Comparison of ENCODE assay signal across 22 cellular contexts in the genomic region with DNA sequence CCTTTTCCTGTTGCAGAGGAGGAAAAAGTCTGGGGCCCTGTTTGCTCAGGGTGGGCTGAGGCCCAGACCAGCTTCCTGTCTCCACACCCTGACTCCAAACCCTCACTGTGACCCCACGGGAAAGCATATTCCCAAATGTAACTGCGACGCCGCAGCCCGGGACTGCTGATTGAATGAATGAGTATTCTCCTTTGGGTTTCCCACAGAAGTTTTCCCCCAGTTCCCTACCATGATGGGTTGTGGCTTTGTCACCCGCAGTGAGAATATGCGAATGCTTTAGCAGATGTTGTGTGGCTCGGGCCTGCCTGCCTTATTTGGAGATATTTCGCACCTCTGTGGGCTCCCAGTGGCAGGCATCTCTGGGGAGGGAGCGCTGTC. TPM values are rescaled to one million over a fixed set of nuclear protein-coding genes. Genes with fewer than 3 reads are reported as not detected.
DNase-seq lines count a peak whose midpoint lies in the region; ATAC-seq, FAIRE-seq and TF ChIP-seq lines count a peak whose summit lies in the region.
"Had no signal": no experiment of that assay in that cellular context is flagged by ENCODE, and none has a peak within 500 bp of the region (broad histone marks: within the 10 kb centered on the region; RNA-seq: fewer than 3 reads in every experiment).

No MANE protein-coding gene starts in this region.

- no peaks in the 10 kb centered on the region for H3K9me3 ChIP-seq in CD8-positive, alpha-beta memory T cell (ENCODE audit: low read length)
- H3K9me3 ChIP-seq in GM12878 (replicated peaks; ENCODE audit: control insufficient read depth, insufficient read depth, low read length): no peaks in the 10 kb centered on the region; the same call in 2 of the 3 replicates
- H3K9me3 ChIP-seq in body of pancreas: no peaks in the 10 kb centered on the region

- POLR2A ChIA-PET in CD8-positive, alpha-beta memory T cell (lab: Charles Lee): no interaction called here
- POLR2A ChIA-PET in GM12878 (lab: Charles Lee): no interaction called here

- peak overlapping the region in 5 of 7 donors; percentile 11 to 65 (median 26) for H3K4me3 Mint-ChIP-seq in CD8-positive, alpha-beta memory T cell
- H3K4me3 Mint-ChIP-seq in natural killer cell: peak overlapping the region; percentile 64
- no peak overlapping the region for H3K4me3 Mint-ChIP-seq in activated naive CD4-positive, alpha-beta T cell treated with anti-CD3 and anti-CD28 coated beads, Interleukin-2, amount 10 ng/mL, durations not matched to agents 7 days and 5 days
- H3K4me3 Mint-ChIP-seq: CD4-positive, alpha-beta T cell; H9 had no signal

- no peaks in the 10 kb centered on the region for H3K36me3 ChIP-seq in CD8-positive, alpha-beta memory T cell (ENCODE audit: insufficient read depth, low read length)
- no peaks in the 10 kb centered on the region for H3K36me3 ChIP-seq in GM12878 (ENCODE audit: control insufficient read depth in 2 of 2, insufficient read depth in 2 of 2, low read length in 1 of 2)
- H3K36me3 ChIP-seq in body of pancreas (replicated peaks in 1 of 2; ENCODE audit: insufficient read depth in 1 of 2, low read depth in 2 of 2): no peaks in the 10 kb centered on the region

- peaks cover 3 to 24% (median 4%) of the 10 kb centered on the region in 3 donors for H3K36me3 Mint-ChIP-seq in CD8-positive, alpha-beta memory T cell
- H3K36me3 Mint-ChIP-seq in natural killer cell: no peaks in the 10 kb centered on the region
- no peaks in the 10 kb centered on the region for H3K36me3 Mint-ChIP-seq in activated naive CD4-positive, alpha-beta T cell treated with anti-CD3 and anti-CD28 coated beads, Interleukin-2, amount 10 ng/mL, durations not matched to agents 7 days and 5 days

- RAD21 ChIA-PET in GM12878 (lab: Charles Lee; ENCODE audit: unreplicated experiment): no interaction called here

- SMC1A ChIA-PET in GM12878 (lab: Charles Lee; ENCODE audit: uncharacterized antibody, unreplicated experiment): no interaction called here

- H3K4me2 ChIP-seq in GM12878 (ENCODE audit: control insufficient read depth, insufficient read depth): no peak overlapping the region

- H3K4me1 ChIP-seq in CD8-positive, alpha-beta memory T cell (ENCODE audit: insufficient read depth, low read length): no peaks in the 10 kb centered on the region
- H3K4me1 ChIP-seq in GM12878 (ENCODE audit: control insufficient read depth, insufficient read depth, low read length) (no peaks in the 10 kb centered on the region), body of pancreas (no peaks in the 10 kb centered on the region)

- ATAC-seq in GM12878: no peak
- peak; percentile 71 to 90 (median 79) for ATAC-seq in natural killer cell
- ATAC-seq in body of pancreas: no peak

- no peaks in the 10 kb centered on the region for H4K20me1 ChIP-seq in GM12878 (ENCODE audit: control insufficient read depth, insufficient read depth)

- in situ Hi-C loops in GM12878 (cut with MboI): no loop called here

- no peak for FAIRE-seq in GM12878 (lab: Jason Lieb, UNC)
- FAIRE-seq: D721Med, GM12891 had no signal

- WGBS in GM12878 (ENCODE audit: insufficient coverage, insufficient replicate concordance, low lambda C conversion rate, missing lambda C conversion rate): 92% methylated on average over 10 of the region's 10 CpGs
- 89 to 90% methylated on average over 10 of the region's 10 CpGs for WGBS in body of pancreas, 2 donors

- TF ChIP-seq CTCF in GM12878 (IDR thresholded peaks at IDR 0.05 in 2 of 3, conservative IDR thresholded peaks at IDR 0.05 in 1 of 3; ENCODE audit: control insufficient read depth in 2 of 3, extremely low read depth in 1 of 3, insufficient read depth in 1 of 3, low read depth in 3 of 3, low read length in 3 of 3) (no peak), natural killer cell (IDR thresholded peaks at IDR 0.05) (no peak), body of pancreas (IDR thresholded peaks at IDR 0.05) (no peak)

- no peak overlapping the region for H3K9ac ChIP-seq in GM12878 (ENCODE audit: control insufficient read depth, insufficient read depth, low read length)

- TF ChIP-seq EP300 in GM12878 (IDR thresholded peaks at IDR 0.05; ENCODE audit: borderline replicate concordance in 1 of 2, control insufficient read depth in 1 of 2, low read depth in 2 of 2, low read length in 2 of 2): no peak

- H2AFZ ChIP-seq in GM12878 (ENCODE audit: control insufficient read depth, low read depth, low read length): no peak overlapping the region

- intact Hi-C loops in GM12878 (cut with micrococcal nuclease; ENCODE audit: unreplicated experiment) (no loop called here), natural killer cell (cut with micrococcal nuclease) (no loop called here), body of pancreas (cut with DNase I) (no loop called here)

- H3K27me3 ChIP-seq in CD8-positive, alpha-beta memory T cell (ENCODE audit: insufficient read depth, low read length, poor library complexity, severe bottlenecking): no peaks in the 10 kb centered on the region
- H3K27me3 ChIP-seq in GM12878 (replicated peaks in 1 of 2; ENCODE audit: control insufficient read depth in 2 of 2, insufficient read depth in 2 of 2, low read length in 1 of 2): no peaks in the 10 kb centered on the region
- H3K27me3 ChIP-seq in body of pancreas: no peaks in the 10 kb centered on the region

- no TSS peak for BruUV-seq in GM12878 (replicated peaks; lab: Mats Ljungman, UMichigan)

- H3K9me3 Mint-ChIP-seq in CD8-positive, alpha-beta memory T cell: peaks cover 0 to 24% (median 0%) of the 10 kb centered on the region in 5 donors
- H3K9me3 Mint-ChIP-seq in natural killer cell: no peaks in the 10 kb centered on the region
- peaks cover 16% of the 10 kb centered on the region for H3K9me3 Mint-ChIP-seq in activated naive CD4-positive, alpha-beta T cell treated with anti-CD3 and anti-CD28 coated beads, Interleukin-2, amount 10 ng/mL, durations not matched to agents 7 days and 5 days
- H3K9me3 Mint-ChIP-seq: CD4-positive, alpha-beta T cell had no signal

- no peak overlapping the region for H3K4me3 ChIP-seq in CD8-positive, alpha-beta memory T cell (ENCODE audit: low read length)
- no peak overlapping the region for H3K4me3 ChIP-seq in GM12878
- H3K4me3 ChIP-seq in body of pancreas: no peak overlapping the region

- no peaks in the 10 kb centered on the region for H3K79me2 ChIP-seq in GM12878 (ENCODE audit: control insufficient read depth, insufficient read depth, low read length)

- no peak for TF ChIP-seq RAD21 in GM12878 (IDR thresholded peaks at IDR 0.05; ENCODE audit: insufficient read depth, low read depth, low read length)

- CTCF ChIA-PET in CD8-positive, alpha-beta memory T cell (lab: Charles Lee): no interaction called here
- CTCF ChIA-PET in GM12878 (lab: Yijun Ruan, JAX): no interaction called here
- CTCF ChIA-PET in activated naive CD4-positive, alpha-beta T cell treated with anti-CD3 and anti-CD28 coated beads, Interleukin-2, amount 10 ng/mL, durations not matched to agents 7 days and 5 days (lab: Charles Lee): no interaction called here

- TF ChIP-seq POLR2A in GM12878 (IDR thresholded peaks at IDR 0.05; ENCODE audit: low read depth, low read length): no peak
- no peak for TF ChIP-seq POLR2A in body of pancreas (IDR thresholded peaks at IDR 0.05)

- peak in 2 of 5 donors; percentile 25 to 33 for DNase-seq in CD8-positive, alpha-beta memory T cell
- DNase-seq in GM12878 (ENCODE audit: low read depth, low spot score) (peak; percentile 11), natural killer cell (peak; percentile 37), body of pancreas (no peak), DMS53 (lab: John Stamatoyannopoulos, UW) (no peak), NCI-H2107 treated with DMSO at 0.1 percent for 48 hours (lab: John Stamatoyannopoulos, UW; ENCODE audit: unreplicated experiment) (no peak)
- DNase-seq in stimulated activated CD8-positive, alpha-beta memory T cell treated with anti-CD3 and anti-CD28 coated beads, Interleukin-7, amount 100 ng/mL, for 1 hour (ENCODE audit: low read depth in 2 of 2): peak; percentile 2 to 4
- no peak for DNase-seq in activated naive CD4-positive, alpha-beta T cell treated with anti-CD3 and anti-CD28 coated beads, Interleukin-2, amount 10 ng/mL, durations not matched to agents 7 days and 5 days
- DNase-seq: ACHN; AML-193; CD4-positive, alpha-beta T cell; DMS79 treated with DMSO at 0.1 percent for 48 hours; GDM1; H9; IMR-90; Kasumi-1; MM.1S; NCI-H1092 treated with DMSO at 0.1 percent for 48 hours; NCI-H2081 treated with DMSO at 0.1 percent for 48 hours; NCI-H510A treated with DMSO at 0.1 percent for 48 hours had no signal

- peak overlapping the region in 3 of 8 donors; percentile 7 to 89 (median 74) for H3K27ac Mint-ChIP-seq in CD8-positive, alpha-beta memory T cell
- H3K27ac Mint-ChIP-seq in natural killer cell: peak overlapping the region; percentile 77 to 81
- H3K27ac Mint-ChIP-seq in activated naive CD4-positive, alpha-beta T cell treated with anti-CD3 and anti-CD28 coated beads, Interleukin-2, amount 10 ng/mL, durations not matched to agents 7 days and 5 days: no peak overlapping the region
- H3K27ac Mint-ChIP-seq: CD4-positive, alpha-beta T cell had no signal

- peaks cover 29 to 48% (median 29%) of the 10 kb centered on the region in 3 donors for H3K4me1 Mint-ChIP-seq in CD8-positive, alpha-beta memory T cell
- H3K4me1 Mint-ChIP-seq in natural killer cell: peaks cover 31 to 38% of the 10 kb centered on the region in 2 donors
- H3K4me1 Mint-ChIP-seq in activated naive CD4-positive, alpha-beta T cell treated with anti-CD3 and anti-CD28 coated beads, Interleukin-2, amount 10 ng/mL, durations not matched to agents 7 days and 5 days: peaks cover 2% of the 10 kb centered on the region

- no peaks in the 10 kb centered on the region for H3K27me3 Mint-ChIP-seq in CD8-positive, alpha-beta memory T cell
- no peaks in the 10 kb centered on the region for H3K27me3 Mint-ChIP-seq in natural killer cell (ENCODE audit: low read depth in 2 of 2)
- H3K27me3 Mint-ChIP-seq in activated naive CD4-positive, alpha-beta T cell treated with anti-CD3 and anti-CD28 coated beads, Interleukin-2, amount 10 ng/mL, durations not matched to agents 7 days and 5 days: no peaks in the 10 kb centered on the region
- H3K27me3 Mint-ChIP-seq: CD4-positive, alpha-beta T cell had no signal

- H3K27ac ChIP-seq in CD8-positive, alpha-beta memory T cell (ENCODE audit: low read depth, low read length): no peak overlapping the region
- H3K27ac ChIP-seq in GM12878 (ENCODE audit: control insufficient read depth, insufficient read depth): no peak overlapping the region
- no peak overlapping the region for H3K27ac ChIP-seq in body of pancreas

RNA-seq across cellular contexts. Expression of a gene that starts 50.6 kb away (rescaled TPM):
- 10 to 100 TPM; 19.7 to 22.4 TPM for total RNA-seq in CD8-positive, alpha-beta memory T cell
- 31.7 TPM for polyA plus RNA-seq in CD8-positive, alpha-beta memory T cell
- total RNA-seq in GM12878 (2013; cell fraction: nucleolus; rRNA removed): 5.2 and 5.3 TPM in 2 replicates
- total RNA-seq in GM12878 (2014; rRNA removed): 19.4 and 20.9 TPM in 2 replicates
- total RNA-seq in GM12878 (2014; rRNA removed; fragmentation: Illumina TruSeq; extraction: Trizol): 9.4 and 9.7 TPM in 2 replicates
- total RNA-seq in GM12878 (2021): 16.5 and 16.9 TPM in 2 replicates
- polyA plus RNA-seq in GM12878 (2011; ENCODE audit: low read depth): 7.9 TPM
- 0.09 and 0.16 TPM in 2 replicates for polyA plus RNA-seq in GM12878 (2011; rRNA removed)
- polyA plus RNA-seq in GM12878 (2011; cell fraction: cytosol; rRNA removed): 0.30 and 0.48 TPM in 2 replicates
- polyA plus RNA-seq in GM12878 (2011; cell fraction: nucleus; rRNA removed): 0.25 and 0.37 TPM in 2 replicates
- 12.6 and 16.5 TPM in 2 replicates for polyA plus RNA-seq in GM12878 (2012)
- 0.89 and 5.6 TPM in 2 replicates for polyA plus RNA-seq in GM12878 (2014; fragmentation: Illumina TruSeq; extraction: Trizol)
- polyA plus RNA-seq in GM12878 (2014; fragmentation: Nextera tagmentation; extraction: Ambion mirVana): 1 to 10 TPM; 1.7 to 4.1 TPM
- 20.9 and 21.9 TPM in 2 replicates for polyA plus RNA-seq in GM12878 (2014; rRNA removed)
- polyA plus RNA-seq in GM12878 (2016; fragmentation: Nextera tagmentation; extraction: Ambion mirVana): 10 to 100 TPM; 21.9 to 24.2 TPM
- polyA minus RNA-seq in GM12878 (2011; rRNA and poly(A)+ RNA removed): 0.10 TPM in 1 of 2 replicates, not detected in the other
- 0.73 TPM in 1 of 2 replicates, not detected in the other for polyA minus RNA-seq in GM12878 (2011; cell fraction: cytosol; rRNA and poly(A)+ RNA removed)
- 0.38 TPM in 1 of 2 replicates, not detected in the other for polyA minus RNA-seq in GM12878 (2011; cell fraction: nucleus; rRNA and poly(A)+ RNA removed)
- 10 to 100 TPM; 16.5 to 19.7 (median 18.8) TPM for total RNA-seq in natural killer cell
- 10 to 100 TPM; 13.7 to 25.4 TPM for total RNA-seq in body of pancreas

Comparison
In these comparisons a context has a peak if more than half of its experiments do, and no peak if none do; other contexts are left out.
1. DNase-seq: peak in GM12878 (single experiment), natural killer cell (single experiment) and stimulated activated CD8-positive, alpha-beta memory T cell treated with anti-CD3 and anti-CD28 coated beads, Interleukin-7, amount 100 ng/mL, for 1 hour (2 of 2); none in body of pancreas (0 of 4), DMS53 (single experiment), activated naive CD4-positive, alpha-beta T cell treated with anti-CD3 and anti-CD28 coated beads, Interleukin-2, amount 10 ng/mL, durations not matched to agents 7 days and 5 days (single experiment) and NCI-H2107 treated with DMSO at 0.1 percent for 48 hours (single experiment).
2. ATAC-seq: peak in natural killer cell (3 of 3); none in GM12878 (single experiment) and body of pancreas (single experiment).